1 cellular context compared by ENCODE assay signal in the genomic region with DNA sequence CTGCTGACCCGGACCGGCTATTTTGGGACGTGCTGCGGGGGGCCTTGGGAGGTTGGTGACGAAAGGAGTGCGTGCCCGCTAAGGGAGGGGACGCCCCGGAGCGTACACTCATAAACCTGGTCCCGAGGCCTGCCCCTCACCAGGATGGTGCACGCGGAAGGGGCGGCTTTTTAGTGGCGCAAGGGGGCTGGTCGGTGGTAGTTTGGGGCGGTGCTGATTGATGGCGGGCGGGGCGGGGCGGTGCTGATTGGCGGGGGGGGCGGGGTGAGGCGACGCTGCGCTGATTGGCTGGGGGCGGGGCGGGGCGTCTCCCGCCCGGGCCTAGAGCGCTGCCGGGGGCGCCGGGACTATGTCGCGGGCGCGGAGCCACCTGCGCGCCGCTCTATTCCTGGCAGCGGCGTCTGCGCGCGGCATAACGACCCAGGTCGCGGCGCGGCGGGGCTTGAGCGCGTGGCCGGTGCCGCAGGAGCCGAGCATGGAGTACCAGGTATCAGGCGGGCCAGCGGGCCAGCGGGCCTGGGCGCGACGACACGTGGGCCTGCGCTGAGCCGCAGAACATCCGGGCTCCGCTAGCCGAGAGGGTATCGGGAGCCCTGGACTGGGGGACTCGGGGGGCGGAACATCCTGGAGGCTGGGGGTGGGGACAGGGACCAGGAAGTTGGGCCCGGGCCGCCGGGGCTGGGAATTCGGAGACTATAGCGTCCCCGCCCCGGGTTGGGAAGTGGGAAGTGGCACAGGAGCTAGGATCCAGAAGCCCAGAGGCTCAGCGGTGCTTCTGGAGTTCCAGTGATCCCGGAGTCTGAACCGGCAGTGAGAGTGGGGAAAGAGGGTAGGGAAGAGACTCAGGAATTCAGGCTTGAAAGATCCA.
TF ChIP-seq lines count a peak whose summit lies in the region.

A gene with protein sequence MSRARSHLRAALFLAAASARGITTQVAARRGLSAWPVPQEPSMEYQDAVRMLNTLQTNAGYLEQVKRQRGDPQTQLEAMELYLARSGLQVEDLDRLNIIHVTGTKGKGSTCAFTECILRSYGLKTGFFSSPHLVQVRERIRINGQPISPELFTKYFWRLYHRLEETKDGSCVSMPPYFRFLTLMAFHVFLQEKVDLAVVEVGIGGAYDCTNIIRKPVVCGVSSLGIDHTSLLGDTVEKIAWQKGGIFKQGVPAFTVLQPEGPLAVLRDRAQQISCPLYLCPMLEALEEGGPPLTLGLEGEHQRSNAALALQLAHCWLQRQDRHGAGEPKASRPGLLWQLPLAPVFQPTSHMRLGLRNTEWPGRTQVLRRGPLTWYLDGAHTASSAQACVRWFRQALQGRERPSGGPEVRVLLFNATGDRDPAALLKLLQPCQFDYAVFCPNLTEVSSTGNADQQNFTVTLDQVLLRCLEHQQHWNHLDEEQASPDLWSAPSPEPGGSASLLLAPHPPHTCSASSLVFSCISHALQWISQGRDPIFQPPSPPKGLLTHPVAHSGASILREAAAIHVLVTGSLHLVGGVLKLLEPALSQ (plus strand): TSS at position 307 of the 868 bp plus-strand sequence. CDS start 43 bp downstream, at position 350.

TF ChIP-seq in GM12878, 131 proteins besides CTCF, POLR2A, EP300 and RAD21 (continued from another document and continues in another):
- TF ChIP-seq, protein P1, sequence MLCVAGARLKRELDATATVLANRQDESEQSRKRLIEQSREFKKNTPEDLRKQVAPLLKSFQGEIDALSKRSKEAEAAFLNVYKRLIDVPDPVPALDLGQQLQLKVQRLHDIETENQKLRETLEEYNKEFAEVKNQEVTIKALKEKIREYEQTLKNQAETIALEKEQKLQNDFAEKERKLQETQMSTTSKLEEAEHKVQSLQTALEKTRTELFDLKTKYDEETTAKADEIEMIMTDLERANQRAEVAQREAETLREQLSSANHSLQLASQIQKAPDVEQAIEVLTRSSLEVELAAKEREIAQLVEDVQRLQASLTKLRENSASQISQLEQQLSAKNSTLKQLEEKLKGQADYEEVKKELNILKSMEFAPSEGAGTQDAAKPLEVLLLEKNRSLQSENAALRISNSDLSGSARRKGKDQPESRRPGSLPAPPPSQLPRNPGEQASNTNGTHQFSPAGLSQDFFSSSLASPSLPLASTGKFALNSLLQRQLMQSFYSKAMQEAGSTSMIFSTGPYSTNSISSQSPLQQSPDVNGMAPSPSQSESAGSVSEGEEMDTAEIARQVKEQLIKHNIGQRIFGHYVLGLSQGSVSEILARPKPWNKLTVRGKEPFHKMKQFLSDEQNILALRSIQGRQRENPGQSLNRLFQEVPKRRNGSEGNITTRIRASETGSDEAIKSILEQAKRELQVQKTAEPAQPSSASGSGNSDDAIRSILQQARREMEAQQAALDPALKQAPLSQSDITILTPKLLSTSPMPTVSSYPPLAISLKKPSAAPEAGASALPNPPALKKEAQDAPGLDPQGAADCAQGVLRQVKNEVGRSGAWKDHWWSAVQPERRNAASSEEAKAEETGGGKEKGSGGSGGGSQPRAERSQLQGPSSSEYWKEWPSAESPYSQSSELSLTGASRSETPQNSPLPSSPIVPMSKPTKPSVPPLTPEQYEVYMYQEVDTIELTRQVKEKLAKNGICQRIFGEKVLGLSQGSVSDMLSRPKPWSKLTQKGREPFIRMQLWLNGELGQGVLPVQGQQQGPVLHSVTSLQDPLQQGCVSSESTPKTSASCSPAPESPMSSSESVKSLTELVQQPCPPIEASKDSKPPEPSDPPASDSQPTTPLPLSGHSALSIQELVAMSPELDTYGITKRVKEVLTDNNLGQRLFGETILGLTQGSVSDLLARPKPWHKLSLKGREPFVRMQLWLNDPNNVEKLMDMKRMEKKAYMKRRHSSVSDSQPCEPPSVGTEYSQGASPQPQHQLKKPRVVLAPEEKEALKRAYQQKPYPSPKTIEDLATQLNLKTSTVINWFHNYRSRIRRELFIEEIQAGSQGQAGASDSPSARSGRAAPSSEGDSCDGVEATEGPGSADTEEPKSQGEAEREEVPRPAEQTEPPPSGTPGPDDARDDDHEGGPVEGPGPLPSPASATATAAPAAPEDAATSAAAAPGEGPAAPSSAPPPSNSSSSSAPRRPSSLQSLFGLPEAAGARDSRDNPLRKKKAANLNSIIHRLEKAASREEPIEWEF (IDR thresholded peaks at IDR 0.05; ENCODE audit: insufficient replicate concordance, low read depth, low read length), result no peak
- TF ChIP-seq, protein P2, sequence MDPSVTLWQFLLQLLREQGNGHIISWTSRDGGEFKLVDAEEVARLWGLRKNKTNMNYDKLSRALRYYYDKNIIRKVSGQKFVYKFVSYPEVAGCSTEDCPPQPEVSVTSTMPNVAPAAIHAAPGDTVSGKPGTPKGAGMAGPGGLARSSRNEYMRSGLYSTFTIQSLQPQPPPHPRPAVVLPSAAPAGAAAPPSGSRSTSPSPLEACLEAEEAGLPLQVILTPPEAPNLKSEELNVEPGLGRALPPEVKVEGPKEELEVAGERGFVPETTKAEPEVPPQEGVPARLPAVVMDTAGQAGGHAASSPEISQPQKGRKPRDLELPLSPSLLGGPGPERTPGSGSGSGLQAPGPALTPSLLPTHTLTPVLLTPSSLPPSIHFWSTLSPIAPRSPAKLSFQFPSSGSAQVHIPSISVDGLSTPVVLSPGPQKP (IDR thresholded peaks at IDR 0.05; ENCODE audit: low read depth, low read length), result peak; percentile 40; the same call in 1 of the 2 replicates
- peak; percentile 94 for TF ChIP-seq LARP7 (IDR thresholded peaks at IDR 0.05)
- 0 out of 2 replicates have a peak, but pooled peaks have one; percentile 47 for TF ChIP-seq ZSCAN29 (IDR thresholded peaks at IDR 0.05)
- no peak for TF ChIP-seq HDAC2 (IDR thresholded peaks at IDR 0.05)
- TF ChIP-seq ZNF274 (IDR thresholded peaks at IDR 0.05; ENCODE audit: insufficient read depth, insufficient read length), result no peak
- no peak for TF ChIP-seq SUPT20H (IDR thresholded peaks at IDR 0.05; ENCODE audit: borderline replicate concordance, control insufficient read depth, low read depth, low read length)
- peak; percentile 48 for TF ChIP-seq NBN (IDR thresholded peaks at IDR 0.05)
- no peak for TF ChIP-seq FOXM1 (IDR thresholded peaks at IDR 0.05; ENCODE audit: low read depth, low read length)
- TF ChIP-seq, protein P3, sequence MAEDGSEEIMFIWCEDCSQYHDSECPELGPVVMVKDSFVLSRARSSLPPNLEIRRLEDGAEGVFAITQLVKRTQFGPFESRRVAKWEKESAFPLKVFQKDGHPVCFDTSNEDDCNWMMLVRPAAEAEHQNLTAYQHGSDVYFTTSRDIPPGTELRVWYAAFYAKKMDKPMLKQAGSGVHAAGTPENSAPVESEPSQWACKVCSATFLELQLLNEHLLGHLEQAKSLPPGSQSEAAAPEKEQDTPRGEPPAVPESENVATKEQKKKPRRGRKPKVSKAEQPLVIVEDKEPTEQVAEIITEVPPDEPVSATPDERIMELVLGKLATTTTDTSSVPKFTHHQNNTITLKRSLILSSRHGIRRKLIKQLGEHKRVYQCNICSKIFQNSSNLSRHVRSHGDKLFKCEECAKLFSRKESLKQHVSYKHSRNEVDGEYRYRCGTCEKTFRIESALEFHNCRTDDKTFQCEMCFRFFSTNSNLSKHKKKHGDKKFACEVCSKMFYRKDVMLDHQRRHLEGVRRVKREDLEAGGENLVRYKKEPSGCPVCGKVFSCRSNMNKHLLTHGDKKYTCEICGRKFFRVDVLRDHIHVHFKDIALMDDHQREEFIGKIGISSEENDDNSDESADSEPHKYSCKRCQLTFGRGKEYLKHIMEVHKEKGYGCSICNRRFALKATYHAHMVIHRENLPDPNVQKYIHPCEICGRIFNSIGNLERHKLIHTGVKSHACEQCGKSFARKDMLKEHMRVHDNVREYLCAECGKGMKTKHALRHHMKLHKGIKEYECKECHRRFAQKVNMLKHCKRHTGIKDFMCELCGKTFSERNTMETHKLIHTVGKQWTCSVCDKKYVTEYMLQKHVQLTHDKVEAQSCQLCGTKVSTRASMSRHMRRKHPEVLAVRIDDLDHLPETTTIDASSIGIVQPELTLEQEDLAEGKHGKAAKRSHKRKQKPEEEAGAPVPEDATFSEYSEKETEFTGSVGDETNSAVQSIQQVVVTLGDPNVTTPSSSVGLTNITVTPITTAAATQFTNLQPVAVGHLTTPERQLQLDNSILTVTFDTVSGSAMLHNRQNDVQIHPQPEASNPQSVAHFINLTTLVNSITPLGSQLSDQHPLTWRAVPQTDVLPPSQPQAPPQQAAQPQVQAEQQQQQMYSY (CRISPR knock-in tag; IDR thresholded peaks at IDR 0.05), result no peak
- TF ChIP-seq BACH1 (IDR thresholded peaks at IDR 0.05; ENCODE audit: borderline replicate concordance), result peak; percentile 89
- TF ChIP-seq ZZZ3 (IDR thresholded peaks at IDR 0.05; ENCODE audit: control insufficient read depth, insufficient read length, low read depth), result no peak
- 0 out of 2 replicates have a peak, but pooled peaks have one; percentile 21 for TF ChIP-seq PAX5 (IDR thresholded peaks at IDR 0.05; ENCODE audit: borderline replicate concordance, low read depth, low read length)
- peak; percentile 37; the same call in 1 of the 2 replicates for TF ChIP-seq SMARCA5 (IDR thresholded peaks at IDR 0.05)
- TF ChIP-seq SUZ12 (IDR thresholded peaks at IDR 0.05; ENCODE audit: unreplicated experiment), result no peak
- TF ChIP-seq KLF5 (IDR thresholded peaks at IDR 0.05; ENCODE audit: partially characterized antibody), result no peak
- no peak for TF ChIP-seq SREBF1 (IDR thresholded peaks at IDR 0.05; ENCODE audit: low read length)
- no peak for TF ChIP-seq ZNF622 (IDR thresholded peaks at IDR 0.05)
- TF ChIP-seq NR2F1 (conservative IDR thresholded peaks at IDR 0.05), result peak; percentile 54; the same call in 1 of the 2 replicates
- TF ChIP-seq, protein P4, sequence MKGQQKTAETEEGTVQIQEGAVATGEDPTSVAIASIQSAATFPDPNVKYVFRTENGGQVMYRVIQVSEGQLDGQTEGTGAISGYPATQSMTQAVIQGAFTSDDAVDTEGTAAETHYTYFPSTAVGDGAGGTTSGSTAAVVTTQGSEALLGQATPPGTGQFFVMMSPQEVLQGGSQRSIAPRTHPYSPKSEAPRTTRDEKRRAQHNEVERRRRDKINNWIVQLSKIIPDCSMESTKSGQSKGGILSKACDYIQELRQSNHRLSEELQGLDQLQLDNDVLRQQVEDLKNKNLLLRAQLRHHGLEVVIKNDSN (IDR thresholded peaks at IDR 0.05; ENCODE audit: borderline replicate concordance, extremely low read length, insufficient read depth, low read depth, low read length), result peak; percentile 68
- TF ChIP-seq NFXL1 (IDR thresholded peaks at IDR 0.05; ENCODE audit: borderline replicate concordance), result no peak
- peak; percentile 96 for TF ChIP-seq MXI1 (IDR thresholded peaks at IDR 0.05; ENCODE audit: low read depth, low read length)
- peak; percentile 61; the same call in 1 of the 2 replicates for TF ChIP-seq POLR2AphosphoS5 (IDR thresholded peaks at IDR 0.05; ENCODE audit: low read length)
- peak; percentile 64; the same call in 1 of the 2 replicates for TF ChIP-seq TAF1 (IDR thresholded peaks at IDR 0.05; ENCODE audit: borderline replicate concordance, low read depth, low read length)
- 0 out of 2 replicates have a peak, but pooled peaks have one; percentile 41 for TF ChIP-seq YY1 (IDR thresholded peaks at IDR 0.05; ENCODE audit: low read depth, low read length)
- no peak for TF ChIP-seq EED (IDR thresholded peaks at IDR 0.05; ENCODE audit: low read depth)
- TF ChIP-seq CBX3 (IDR thresholded peaks at IDR 0.05; ENCODE audit: borderline replicate concordance, low read depth), result no peak
- TF ChIP-seq PAX8 (IDR thresholded peaks at IDR 0.05), result no peak
- no peak for TF ChIP-seq RAD51 (IDR thresholded peaks at IDR 0.05)
- peak; percentile 12; the same call in 1 of the 2 replicates for TF ChIP-seq RFX5 (IDR thresholded peaks at IDR 0.05; ENCODE audit: low read depth, low read length)
- TF ChIP-seq JUNB (IDR thresholded peaks at IDR 0.05), result no peak
- no peak for TF ChIP-seq ASH2L (IDR thresholded peaks at IDR 0.05; ENCODE audit: borderline replicate concordance, low read depth)
- TF ChIP-seq RB1 (IDR thresholded peaks at IDR 0.05; ENCODE audit: borderline replicate concordance), result peak; percentile 86; the same call in 1 of the 2 replicates
- TF ChIP-seq NFYA (IDR thresholded peaks at IDR 0.05; ENCODE audit: borderline replicate concordance, low read depth, low read length), result no peak
- TF ChIP-seq ZBED1 (IDR thresholded peaks at IDR 0.05; ENCODE audit: borderline replicate concordance), result no peak
- TF ChIP-seq ZNF384 (IDR thresholded peaks at IDR 0.05; ENCODE audit: borderline replicate concordance, low read depth, low read length), result no peak
- TF ChIP-seq, protein P5, sequence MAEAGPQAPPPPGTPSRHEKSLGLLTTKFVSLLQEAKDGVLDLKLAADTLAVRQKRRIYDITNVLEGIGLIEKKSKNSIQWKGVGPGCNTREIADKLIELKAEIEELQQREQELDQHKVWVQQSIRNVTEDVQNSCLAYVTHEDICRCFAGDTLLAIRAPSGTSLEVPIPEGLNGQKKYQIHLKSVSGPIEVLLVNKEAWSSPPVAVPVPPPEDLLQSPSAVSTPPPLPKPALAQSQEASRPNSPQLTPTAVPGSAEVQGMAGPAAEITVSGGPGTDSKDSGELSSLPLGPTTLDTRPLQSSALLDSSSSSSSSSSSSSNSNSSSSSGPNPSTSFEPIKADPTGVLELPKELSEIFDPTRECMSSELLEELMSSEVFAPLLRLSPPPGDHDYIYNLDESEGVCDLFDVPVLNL (IDR thresholded peaks at IDR 0.05; ENCODE audit: low read depth, low read length), result no peak
- TF ChIP-seq EGR1 (IDR thresholded peaks at IDR 0.05; ENCODE audit: borderline replicate concordance in 1 of 2, low read depth in 2 of 2, low read length in 2 of 2), result peak in 1 of 2 experiments; percentile 26; a peak in 1 of 3 replicates
- TF ChIP-seq IKZF2 (IDR thresholded peaks at IDR 0.05), result peak in 1 of 2 experiments; percentile 74
- TF ChIP-seq ZNF207 (IDR thresholded peaks at IDR 0.05; ENCODE audit: borderline replicate concordance), result 0 out of 2 replicates have a peak, but pooled peaks have one; percentile 56
- TF ChIP-seq CHD2 (IDR thresholded peaks at IDR 0.05; ENCODE audit: borderline replicate concordance, low read depth, low read length), result peak; percentile 62
- TF ChIP-seq BCL11A (IDR thresholded peaks at IDR 0.05; ENCODE audit: low read depth, low read length), result no peak
- TF ChIP-seq TARDBP (IDR thresholded peaks at IDR 0.05; ENCODE audit: borderline replicate concordance), result no peak
- TF ChIP-seq SREBF2 (IDR thresholded peaks at IDR 0.05; ENCODE audit: low read length), result no peak
- TF ChIP-seq, protein P6, sequence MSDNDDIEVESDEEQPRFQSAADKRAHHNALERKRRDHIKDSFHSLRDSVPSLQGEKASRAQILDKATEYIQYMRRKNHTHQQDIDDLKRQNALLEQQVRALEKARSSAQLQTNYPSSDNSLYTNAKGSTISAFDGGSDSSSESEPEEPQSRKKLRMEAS (IDR thresholded peaks at IDR 0.05; ENCODE audit: low read depth, low read length), result peak; percentile 96
- TF ChIP-seq, protein P7, sequence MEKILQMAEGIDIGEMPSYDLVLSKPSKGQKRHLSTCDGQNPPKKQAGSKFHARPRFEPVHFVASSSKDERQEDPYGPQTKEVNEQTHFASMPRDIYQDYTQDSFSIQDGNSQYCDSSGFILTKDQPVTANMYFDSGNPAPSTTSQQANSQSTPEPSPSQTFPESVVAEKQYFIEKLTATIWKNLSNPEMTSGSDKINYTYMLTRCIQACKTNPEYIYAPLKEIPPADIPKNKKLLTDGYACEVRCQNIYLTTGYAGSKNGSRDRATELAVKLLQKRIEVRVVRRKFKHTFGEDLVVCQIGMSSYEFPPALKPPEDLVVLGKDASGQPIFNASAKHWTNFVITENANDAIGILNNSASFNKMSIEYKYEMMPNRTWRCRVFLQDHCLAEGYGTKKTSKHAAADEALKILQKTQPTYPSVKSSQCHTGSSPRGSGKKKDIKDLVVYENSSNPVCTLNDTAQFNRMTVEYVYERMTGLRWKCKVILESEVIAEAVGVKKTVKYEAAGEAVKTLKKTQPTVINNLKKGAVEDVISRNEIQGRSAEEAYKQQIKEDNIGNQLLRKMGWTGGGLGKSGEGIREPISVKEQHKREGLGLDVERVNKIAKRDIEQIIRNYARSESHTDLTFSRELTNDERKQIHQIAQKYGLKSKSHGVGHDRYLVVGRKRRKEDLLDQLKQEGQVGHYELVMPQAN (conservative IDR thresholded peaks at IDR 0.05), result peak; percentile 99
- TF ChIP-seq DPF2 (IDR thresholded peaks at IDR 0.05), result peak; percentile 87
